1 cellular context compared by ENCODE assay signal in the genomic region with DNA sequence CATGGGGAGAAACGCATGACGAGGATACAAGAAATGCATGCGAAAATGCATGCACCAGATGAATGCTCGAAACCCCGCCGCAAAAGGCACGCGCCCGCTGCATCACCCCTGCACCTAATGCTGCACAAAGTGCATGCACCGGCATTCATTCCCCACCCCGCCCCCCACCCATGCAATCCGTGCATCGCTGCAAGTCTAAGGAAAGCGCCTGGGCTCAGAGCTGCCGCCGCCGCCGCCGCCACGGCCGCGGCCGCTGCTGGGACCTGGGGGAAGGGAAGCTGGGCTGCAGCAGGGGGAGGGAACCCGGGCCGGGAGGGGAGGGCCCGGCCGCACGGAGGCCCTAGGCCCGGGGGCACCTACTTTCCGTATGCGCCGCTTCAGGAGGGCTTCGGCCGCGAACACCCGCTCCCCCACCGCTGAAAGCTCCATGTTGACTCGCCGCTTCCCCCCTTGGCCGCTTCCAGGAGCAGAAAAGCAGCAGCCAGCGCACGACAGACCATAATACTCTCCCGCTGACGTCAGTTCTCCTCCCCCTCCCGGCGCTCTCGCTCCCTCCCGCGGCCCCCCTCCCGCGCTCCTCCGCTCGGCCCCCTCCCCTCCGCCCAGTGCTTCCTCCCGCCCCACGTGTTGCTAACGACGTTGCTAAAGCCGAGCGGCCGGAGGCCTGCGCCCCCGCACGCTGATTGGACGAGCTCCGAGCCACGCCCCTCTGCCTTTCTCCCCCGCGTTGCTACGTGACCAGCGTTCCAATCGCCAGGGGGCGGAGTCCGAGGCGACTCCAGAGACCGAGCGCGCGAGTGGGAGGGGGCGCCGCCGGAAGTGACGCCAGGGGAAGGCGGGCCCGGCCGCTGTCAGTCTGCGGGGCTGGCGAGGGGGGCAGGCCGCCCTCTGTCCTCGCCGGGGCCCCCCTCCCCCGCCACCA.
A peak's percentile ranks its signal among the peaks of the same experiment; 100 is the strongest.
TF ChIP-seq lines count a peak whose summit lies in the region.

A gene (minus strand): TSS at position 508 of the 922 bp plus-strand sequence. CDS start 79 bp downstream, at position 429.

TF ChIP-seq in HEK293, 187 proteins besides CTCF, POLR2A, EP300 and RAD21 (continued from another document and continues in another):
- TF ChIP-seq SCRT1 (tag by site-specific recombination; IDR thresholded peaks at IDR 0.05; ENCODE audit: borderline replicate concordance) (peak; percentile 96), ZNF112 (tag by site-specific recombination; IDR thresholded peaks at IDR 0.05) (no peak), KLF7 (tag by site-specific recombination; IDR thresholded peaks at IDR 0.05; ENCODE audit: borderline replicate concordance) (no peak), ZNF560 (tag by site-specific recombination; IDR thresholded peaks at IDR 0.05; ENCODE audit: borderline replicate concordance) (no peak), KLF1 (tag by site-specific recombination; IDR thresholded peaks at IDR 0.05) (peak; percentile 88), ZNF791 (tag by site-specific recombination; IDR thresholded peaks at IDR 0.05) (no peak), TRIM28 (IDR thresholded peaks at IDR 0.05; ENCODE audit: borderline replicate concordance, low read length) (no peak), ZNF114 (tag by site-specific recombination; IDR thresholded peaks at IDR 0.05) (no peak), ZFP41 (tag by site-specific recombination; IDR thresholded peaks at IDR 0.05; ENCODE audit: borderline replicate concordance) (no peak), PRDM1 (tag by site-specific recombination; IDR thresholded peaks at IDR 0.05) (no peak), ZNF623 (tag by site-specific recombination; IDR thresholded peaks at IDR 0.05) (no peak), ZNF843 (tag by site-specific recombination; IDR thresholded peaks at IDR 0.05) (peak; percentile 39; the same call in 1 of the 2 replicates), ZFHX2 (tag by site-specific recombination; conservative IDR thresholded peaks at IDR 0.05) (peak; percentile 90), ZNF350 (tag by site-specific recombination; IDR thresholded peaks at IDR 0.05) (no peak), MZF1 (tag by site-specific recombination; IDR thresholded peaks at IDR 0.05; ENCODE audit: borderline replicate concordance) (0 out of 2 replicates have a peak, but pooled peaks have one; percentile 32), ZNF174 (tag by site-specific recombination; IDR thresholded peaks at IDR 0.05) (no peak), ZNF777 (tag by site-specific recombination; IDR thresholded peaks at IDR 0.05; ENCODE audit: borderline replicate concordance) (no peak), ZNF138 (tag by site-specific recombination; IDR thresholded peaks at IDR 0.05; ENCODE audit: borderline replicate concordance) (no peak), ZFP69B (tag by site-specific recombination; IDR thresholded peaks at IDR 0.05) (no peak), ZNF610 (tag by site-specific recombination; IDR thresholded peaks at IDR 0.05; ENCODE audit: borderline replicate concordance) (no peak; the same call in 1 of the 2 replicates), ZNF221 (tag by site-specific recombination; IDR thresholded peaks at IDR 0.05; ENCODE audit: borderline replicate concordance) (no peak), ZSCAN23 (tag by site-specific recombination; IDR thresholded peaks at IDR 0.05) (no peak), SCRT2 (tag by site-specific recombination; IDR thresholded peaks at IDR 0.05) (peak; percentile 99), ZNF416 (tag by site-specific recombination; IDR thresholded peaks at IDR 0.05) (no peak), ZNF473 (tag by site-specific recombination; IDR thresholded peaks at IDR 0.05) (no peak)
- TF ChIP-seq, protein P1, sequence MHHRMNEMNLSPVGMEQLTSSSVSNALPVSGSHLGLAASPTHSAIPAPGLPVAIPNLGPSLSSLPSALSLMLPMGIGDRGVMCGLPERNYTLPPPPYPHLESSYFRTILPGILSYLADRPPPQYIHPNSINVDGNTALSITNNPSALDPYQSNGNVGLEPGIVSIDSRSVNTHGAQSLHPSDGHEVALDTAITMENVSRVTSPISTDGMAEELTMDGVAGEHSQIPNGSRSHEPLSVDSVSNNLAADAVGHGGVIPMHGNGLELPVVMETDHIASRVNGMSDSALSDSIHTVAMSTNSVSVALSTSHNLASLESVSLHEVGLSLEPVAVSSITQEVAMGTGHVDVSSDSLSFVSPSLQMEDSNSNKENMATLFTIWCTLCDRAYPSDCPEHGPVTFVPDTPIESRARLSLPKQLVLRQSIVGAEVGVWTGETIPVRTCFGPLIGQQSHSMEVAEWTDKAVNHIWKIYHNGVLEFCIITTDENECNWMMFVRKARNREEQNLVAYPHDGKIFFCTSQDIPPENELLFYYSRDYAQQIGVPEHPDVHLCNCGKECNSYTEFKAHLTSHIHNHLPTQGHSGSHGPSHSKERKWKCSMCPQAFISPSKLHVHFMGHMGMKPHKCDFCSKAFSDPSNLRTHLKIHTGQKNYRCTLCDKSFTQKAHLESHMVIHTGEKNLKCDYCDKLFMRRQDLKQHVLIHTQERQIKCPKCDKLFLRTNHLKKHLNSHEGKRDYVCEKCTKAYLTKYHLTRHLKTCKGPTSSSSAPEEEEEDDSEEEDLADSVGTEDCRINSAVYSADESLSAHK (tag by site-specific recombination; IDR thresholded peaks at IDR 0.05) = 0 out of 2 replicates have a peak, but pooled peaks have one; percentile 21
- TF ChIP-seq, protein P2, sequence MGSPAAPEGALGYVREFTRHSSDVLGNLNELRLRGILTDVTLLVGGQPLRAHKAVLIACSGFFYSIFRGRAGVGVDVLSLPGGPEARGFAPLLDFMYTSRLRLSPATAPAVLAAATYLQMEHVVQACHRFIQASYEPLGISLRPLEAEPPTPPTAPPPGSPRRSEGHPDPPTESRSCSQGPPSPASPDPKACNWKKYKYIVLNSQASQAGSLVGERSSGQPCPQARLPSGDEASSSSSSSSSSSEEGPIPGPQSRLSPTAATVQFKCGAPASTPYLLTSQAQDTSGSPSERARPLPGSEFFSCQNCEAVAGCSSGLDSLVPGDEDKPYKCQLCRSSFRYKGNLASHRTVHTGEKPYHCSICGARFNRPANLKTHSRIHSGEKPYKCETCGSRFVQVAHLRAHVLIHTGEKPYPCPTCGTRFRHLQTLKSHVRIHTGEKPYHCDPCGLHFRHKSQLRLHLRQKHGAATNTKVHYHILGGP (tag by site-specific recombination; IDR thresholded peaks at IDR 0.05) = no peak
- TF ChIP-seq, protein P3, sequence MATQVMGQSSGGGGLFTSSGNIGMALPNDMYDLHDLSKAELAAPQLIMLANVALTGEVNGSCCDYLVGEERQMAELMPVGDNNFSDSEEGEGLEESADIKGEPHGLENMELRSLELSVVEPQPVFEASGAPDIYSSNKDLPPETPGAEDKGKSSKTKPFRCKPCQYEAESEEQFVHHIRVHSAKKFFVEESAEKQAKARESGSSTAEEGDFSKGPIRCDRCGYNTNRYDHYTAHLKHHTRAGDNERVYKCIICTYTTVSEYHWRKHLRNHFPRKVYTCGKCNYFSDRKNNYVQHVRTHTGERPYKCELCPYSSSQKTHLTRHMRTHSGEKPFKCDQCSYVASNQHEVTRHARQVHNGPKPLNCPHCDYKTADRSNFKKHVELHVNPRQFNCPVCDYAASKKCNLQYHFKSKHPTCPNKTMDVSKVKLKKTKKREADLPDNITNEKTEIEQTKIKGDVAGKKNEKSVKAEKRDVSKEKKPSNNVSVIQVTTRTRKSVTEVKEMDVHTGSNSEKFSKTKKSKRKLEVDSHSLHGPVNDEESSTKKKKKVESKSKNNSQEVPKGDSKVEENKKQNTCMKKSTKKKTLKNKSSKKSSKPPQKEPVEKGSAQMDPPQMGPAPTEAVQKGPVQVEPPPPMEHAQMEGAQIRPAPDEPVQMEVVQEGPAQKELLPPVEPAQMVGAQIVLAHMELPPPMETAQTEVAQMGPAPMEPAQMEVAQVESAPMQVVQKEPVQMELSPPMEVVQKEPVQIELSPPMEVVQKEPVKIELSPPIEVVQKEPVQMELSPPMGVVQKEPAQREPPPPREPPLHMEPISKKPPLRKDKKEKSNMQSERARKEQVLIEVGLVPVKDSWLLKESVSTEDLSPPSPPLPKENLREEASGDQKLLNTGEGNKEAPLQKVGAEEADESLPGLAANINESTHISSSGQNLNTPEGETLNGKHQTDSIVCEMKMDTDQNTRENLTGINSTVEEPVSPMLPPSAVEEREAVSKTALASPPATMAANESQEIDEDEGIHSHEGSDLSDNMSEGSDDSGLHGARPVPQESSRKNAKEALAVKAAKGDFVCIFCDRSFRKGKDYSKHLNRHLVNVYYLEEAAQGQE (tag by site-specific recombination; IDR thresholded peaks at IDR 0.05) = no peak
- TF ChIP-seq, protein P4, sequence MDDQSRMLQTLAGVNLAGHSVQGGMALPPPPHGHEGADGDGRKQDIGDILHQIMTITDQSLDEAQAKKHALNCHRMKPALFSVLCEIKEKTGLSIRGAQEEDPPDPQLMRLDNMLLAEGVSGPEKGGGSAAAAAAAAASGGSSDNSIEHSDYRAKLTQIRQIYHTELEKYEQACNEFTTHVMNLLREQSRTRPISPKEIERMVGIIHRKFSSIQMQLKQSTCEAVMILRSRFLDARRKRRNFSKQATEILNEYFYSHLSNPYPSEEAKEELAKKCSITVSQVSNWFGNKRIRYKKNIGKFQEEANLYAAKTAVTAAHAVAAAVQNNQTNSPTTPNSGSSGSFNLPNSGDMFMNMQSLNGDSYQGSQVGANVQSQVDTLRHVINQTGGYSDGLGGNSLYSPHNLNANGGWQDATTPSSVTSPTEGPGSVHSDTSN (CRISPR knock-in tag; IDR thresholded peaks at IDR 0.05) = peak; percentile 94
- TF ChIP-seq, protein P5, sequence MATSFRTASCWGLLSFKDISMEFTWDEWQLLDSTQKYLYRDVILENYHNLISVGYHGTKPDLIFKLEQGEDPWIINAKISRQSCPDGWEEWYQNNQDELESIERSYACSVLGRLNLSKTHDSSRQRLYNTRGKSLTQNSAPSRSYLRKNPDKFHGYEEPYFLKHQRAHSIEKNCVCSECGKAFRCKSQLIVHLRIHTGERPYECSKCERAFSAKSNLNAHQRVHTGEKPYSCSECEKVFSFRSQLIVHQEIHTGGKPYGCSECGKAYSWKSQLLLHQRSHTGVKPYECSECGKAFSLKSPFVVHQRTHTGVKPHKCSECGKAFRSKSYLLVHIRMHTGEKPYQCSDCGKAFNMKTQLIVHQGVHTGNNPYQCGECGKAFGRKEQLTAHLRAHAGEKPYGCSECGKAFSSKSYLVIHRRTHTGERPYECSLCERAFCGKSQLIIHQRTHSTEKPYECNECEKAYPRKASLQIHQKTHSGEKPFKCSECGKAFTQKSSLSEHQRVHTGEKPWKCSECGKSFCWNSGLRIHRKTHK (tag by site-specific recombination; IDR thresholded peaks at IDR 0.05) = no peak
- TF ChIP-seq, protein P6, sequence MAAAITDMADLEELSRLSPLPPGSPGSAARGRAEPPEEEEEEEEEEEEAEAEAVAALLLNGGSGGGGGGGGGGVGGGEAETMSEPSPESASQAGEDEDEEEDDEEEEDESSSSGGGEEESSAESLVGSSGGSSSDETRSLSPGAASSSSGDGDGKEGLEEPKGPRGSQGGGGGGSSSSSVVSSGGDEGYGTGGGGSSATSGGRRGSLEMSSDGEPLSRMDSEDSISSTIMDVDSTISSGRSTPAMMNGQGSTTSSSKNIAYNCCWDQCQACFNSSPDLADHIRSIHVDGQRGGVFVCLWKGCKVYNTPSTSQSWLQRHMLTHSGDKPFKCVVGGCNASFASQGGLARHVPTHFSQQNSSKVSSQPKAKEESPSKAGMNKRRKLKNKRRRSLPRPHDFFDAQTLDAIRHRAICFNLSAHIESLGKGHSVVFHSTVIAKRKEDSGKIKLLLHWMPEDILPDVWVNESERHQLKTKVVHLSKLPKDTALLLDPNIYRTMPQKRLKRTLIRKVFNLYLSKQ (tag by site-specific recombination; IDR thresholded peaks at IDR 0.05; ENCODE audit: borderline replicate concordance) = no peak
- TF ChIP-seq, protein P7, sequence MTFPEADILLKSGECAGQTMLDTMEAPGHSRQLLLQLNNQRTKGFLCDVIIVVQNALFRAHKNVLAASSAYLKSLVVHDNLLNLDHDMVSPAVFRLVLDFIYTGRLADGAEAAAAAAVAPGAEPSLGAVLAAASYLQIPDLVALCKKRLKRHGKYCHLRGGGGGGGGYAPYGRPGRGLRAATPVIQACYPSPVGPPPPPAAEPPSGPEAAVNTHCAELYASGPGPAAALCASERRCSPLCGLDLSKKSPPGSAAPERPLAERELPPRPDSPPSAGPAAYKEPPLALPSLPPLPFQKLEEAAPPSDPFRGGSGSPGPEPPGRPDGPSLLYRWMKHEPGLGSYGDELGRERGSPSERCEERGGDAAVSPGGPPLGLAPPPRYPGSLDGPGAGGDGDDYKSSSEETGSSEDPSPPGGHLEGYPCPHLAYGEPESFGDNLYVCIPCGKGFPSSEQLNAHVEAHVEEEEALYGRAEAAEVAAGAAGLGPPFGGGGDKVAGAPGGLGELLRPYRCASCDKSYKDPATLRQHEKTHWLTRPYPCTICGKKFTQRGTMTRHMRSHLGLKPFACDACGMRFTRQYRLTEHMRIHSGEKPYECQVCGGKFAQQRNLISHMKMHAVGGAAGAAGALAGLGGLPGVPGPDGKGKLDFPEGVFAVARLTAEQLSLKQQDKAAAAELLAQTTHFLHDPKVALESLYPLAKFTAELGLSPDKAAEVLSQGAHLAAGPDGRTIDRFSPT (tag by site-specific recombination; IDR thresholded peaks at IDR 0.05) = no peak
- TF ChIP-seq, protein P8, sequence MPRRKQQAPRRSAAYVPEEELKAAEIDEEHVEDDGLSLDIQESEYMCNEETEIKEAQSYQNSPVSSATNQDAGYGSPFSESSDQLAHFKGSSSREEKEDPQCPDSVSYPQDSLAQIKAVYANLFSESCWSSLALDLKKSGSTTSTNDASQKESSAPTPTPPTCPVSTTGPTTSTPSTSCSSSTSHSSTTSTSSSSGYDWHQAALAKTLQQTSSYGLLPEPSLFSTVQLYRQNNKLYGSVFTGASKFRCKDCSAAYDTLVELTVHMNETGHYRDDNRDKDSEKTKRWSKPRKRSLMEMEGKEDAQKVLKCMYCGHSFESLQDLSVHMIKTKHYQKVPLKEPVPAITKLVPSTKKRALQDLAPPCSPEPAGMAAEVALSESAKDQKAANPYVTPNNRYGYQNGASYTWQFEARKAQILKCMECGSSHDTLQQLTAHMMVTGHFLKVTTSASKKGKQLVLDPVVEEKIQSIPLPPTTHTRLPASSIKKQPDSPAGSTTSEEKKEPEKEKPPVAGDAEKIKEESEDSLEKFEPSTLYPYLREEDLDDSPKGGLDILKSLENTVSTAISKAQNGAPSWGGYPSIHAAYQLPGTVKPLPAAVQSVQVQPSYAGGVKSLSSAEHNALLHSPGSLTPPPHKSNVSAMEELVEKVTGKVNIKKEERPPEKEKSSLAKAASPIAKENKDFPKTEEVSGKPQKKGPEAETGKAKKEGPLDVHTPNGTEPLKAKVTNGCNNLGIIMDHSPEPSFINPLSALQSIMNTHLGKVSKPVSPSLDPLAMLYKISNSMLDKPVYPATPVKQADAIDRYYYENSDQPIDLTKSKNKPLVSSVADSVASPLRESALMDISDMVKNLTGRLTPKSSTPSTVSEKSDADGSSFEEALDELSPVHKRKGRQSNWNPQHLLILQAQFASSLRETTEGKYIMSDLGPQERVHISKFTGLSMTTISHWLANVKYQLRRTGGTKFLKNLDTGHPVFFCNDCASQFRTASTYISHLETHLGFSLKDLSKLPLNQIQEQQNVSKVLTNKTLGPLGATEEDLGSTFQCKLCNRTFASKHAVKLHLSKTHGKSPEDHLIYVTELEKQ (tag by site-specific recombination; IDR thresholded peaks at IDR 0.05; ENCODE audit: borderline replicate concordance) = no peak
- TF ChIP-seq, protein P9, sequence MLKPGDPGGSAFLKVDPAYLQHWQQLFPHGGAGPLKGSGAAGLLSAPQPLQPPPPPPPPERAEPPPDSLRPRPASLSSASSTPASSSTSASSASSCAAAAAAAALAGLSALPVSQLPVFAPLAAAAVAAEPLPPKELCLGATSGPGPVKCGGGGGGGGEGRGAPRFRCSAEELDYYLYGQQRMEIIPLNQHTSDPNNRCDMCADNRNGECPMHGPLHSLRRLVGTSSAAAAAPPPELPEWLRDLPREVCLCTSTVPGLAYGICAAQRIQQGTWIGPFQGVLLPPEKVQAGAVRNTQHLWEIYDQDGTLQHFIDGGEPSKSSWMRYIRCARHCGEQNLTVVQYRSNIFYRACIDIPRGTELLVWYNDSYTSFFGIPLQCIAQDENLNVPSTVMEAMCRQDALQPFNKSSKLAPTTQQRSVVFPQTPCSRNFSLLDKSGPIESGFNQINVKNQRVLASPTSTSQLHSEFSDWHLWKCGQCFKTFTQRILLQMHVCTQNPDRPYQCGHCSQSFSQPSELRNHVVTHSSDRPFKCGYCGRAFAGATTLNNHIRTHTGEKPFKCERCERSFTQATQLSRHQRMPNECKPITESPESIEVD (tag by site-specific recombination; IDR thresholded peaks at IDR 0.05) = no peak
